Comparison of ENCODE assay signal across 24 cellular contexts in the genomic region with DNA sequence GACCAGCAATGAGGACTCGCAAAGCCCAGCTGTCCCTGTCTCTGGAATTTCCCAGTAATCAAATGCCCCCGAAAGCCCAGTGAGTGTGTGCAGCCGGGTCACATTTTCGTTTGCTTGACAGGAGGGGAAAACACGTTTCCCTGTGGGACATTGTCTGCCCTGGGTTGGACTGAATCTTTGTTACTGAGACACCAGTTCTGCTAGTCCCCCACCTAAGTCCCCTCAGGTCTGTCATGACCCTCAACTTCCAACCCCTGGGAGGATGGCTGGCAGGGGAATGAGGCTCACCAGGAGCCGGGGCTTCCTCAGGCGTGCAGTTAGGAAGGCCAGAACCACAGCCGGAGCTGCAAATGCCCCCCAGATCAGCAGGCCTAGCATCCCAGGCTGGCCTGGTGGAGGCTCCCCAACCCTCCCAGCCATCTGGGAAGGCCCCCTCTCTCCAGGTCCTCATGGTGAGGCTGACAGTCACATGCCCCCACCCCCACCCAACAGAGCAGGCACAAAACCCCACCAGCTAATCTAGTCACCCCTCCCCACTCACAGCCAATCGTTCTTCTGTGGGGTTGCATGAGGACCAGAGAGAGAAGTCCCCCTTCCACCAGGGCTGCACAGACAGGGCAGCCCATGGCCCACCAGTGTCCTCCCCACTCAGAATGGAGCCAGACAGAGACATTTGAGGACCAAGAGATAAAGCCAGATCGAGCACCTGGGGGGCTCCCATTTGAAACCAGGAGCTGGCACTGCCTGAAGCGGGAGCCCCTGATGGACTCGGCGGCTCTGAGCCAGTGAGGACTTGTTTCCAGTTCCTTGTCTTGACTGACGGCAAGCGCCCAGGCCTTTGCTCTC. TPM values are rescaled to one million over a fixed set of nuclear protein-coding genes. Genes with fewer than 3 reads are reported as not detected.
"Had no signal": no experiment of that assay in that cellular context is flagged by ENCODE, and none has a peak within 500 bp of the region (broad histone marks: within the 10 kb centered on the region; RNA-seq: fewer than 3 reads in every experiment).

No MANE protein-coding gene starts in this region.

- DNase-seq: activated CD4-positive, alpha-beta memory T cell treated with anti-CD3 and anti-CD28 coated beads, Interleukin-2, amount 10 ng/mL, durations not matched to agents 7 days and 5 days; activated CD4-positive, alpha-beta T cell treated with anti-CD3 and anti-CD28 coated beads for 48 hours; activated CD4-positive, CD25-positive, alpha-beta regulatory T cell; activated effector memory CD4-positive, alpha-beta T cell treated with Interleukin-2 at 50 U/mL for 16 hours; activated T-cell treated with anti-CD3 and anti-CD28 coated beads, Interleukin-2, amount 50 U/mL, for 48 hours; cerebellar nuclear complex; effector memory CD4-positive, alpha-beta T cell; hippocampal formation; left colon; lower lobe of right lung; naive B cell; pancreas; stimulated activated CD4-positive, alpha-beta T cell treated with anti-CD3 and anti-CD28 coated beads, Interleukin-12 subunit alpha, Interleukin-12 subunit beta, amount 100 ng/mL, for 4 hours; stimulated activated CD4-positive, alpha-beta T cell treated with anti-CD3 and anti-CD28 coated beads, Interleukin-1b, Interleukin-23, amount 100 ng/mL, for 48 hours; stimulated activated CD8-positive, alpha-beta memory T cell treated with anti-CD3 and anti-CD28 coated beads, Interleukin-4, amount 100 ng/mL, for 48 hours; stimulated activated naive CD4-positive, alpha-beta T cell treated with Interleukin-2 at 50 U/mL for 16 hours; T-helper 1 cell; T1000 had no signal

- H3K36me3 ChIP-seq: ascending aorta, breast epithelium, lower lobe of right lung, pancreas, tibial artery had no signal

- H3K4me3 ChIP-seq: ascending aorta, breast epithelium, lower lobe of right lung, pancreas, tibial artery had no signal

- H3K27me3 ChIP-seq: ascending aorta, breast epithelium, pancreas, tibial artery had no signal

- H3K4me1 Mint-ChIP-seq: activated CD4-positive, alpha-beta memory T cell treated with anti-CD3 and anti-CD28 coated beads, Interleukin-2, amount 10 ng/mL, durations not matched to agents 7 days and 5 days; activated naive CD4-positive, alpha-beta T cell treated with anti-CD3 and anti-CD28 coated beads, Interleukin-2, amount 50 U/mL, for 24 hours; naive B cell had no signal

- H3K4me1 ChIP-seq: breast epithelium, pancreas had no signal

- H3K27ac Mint-ChIP-seq: activated CD4-positive, alpha-beta memory T cell treated with anti-CD3 and anti-CD28 coated beads, Interleukin-2, amount 10 ng/mL, durations not matched to agents 7 days and 5 days; activated naive CD4-positive, alpha-beta T cell treated with anti-CD3 and anti-CD28 coated beads, Interleukin-2, amount 50 U/mL, for 24 hours; dendritic cell treated with granulocyte-macrophage colony-stimulating factor and Interleukin-4, amounts not matched to agents 40 ng/mL and 50 ng/mL, for 4 days; naive B cell had no signal

- ATAC-seq: left colon had no signal

- H3K36me3 Mint-ChIP-seq: activated naive CD4-positive, alpha-beta T cell treated with anti-CD3 and anti-CD28 coated beads, Interleukin-2, amount 50 U/mL, for 24 hours; naive B cell had no signal

- H3K9me3 ChIP-seq: ascending aorta, breast epithelium, lower lobe of right lung, pancreas, tibial artery had no signal

- H3K9me3 Mint-ChIP-seq: activated CD4-positive, alpha-beta memory T cell treated with anti-CD3 and anti-CD28 coated beads, Interleukin-2, amount 10 ng/mL, durations not matched to agents 7 days and 5 days; activated naive CD4-positive, alpha-beta T cell treated with anti-CD3 and anti-CD28 coated beads, Interleukin-2, amount 50 U/mL, for 24 hours; dendritic cell treated with granulocyte-macrophage colony-stimulating factor and Interleukin-4, amounts not matched to agents 40 ng/mL and 50 ng/mL, for 4 days; neural crest cell had no signal

- H3K4me3 Mint-ChIP-seq: activated CD4-positive, alpha-beta memory T cell treated with anti-CD3 and anti-CD28 coated beads, Interleukin-2, amount 10 ng/mL, durations not matched to agents 7 days and 5 days; activated naive CD4-positive, alpha-beta T cell treated with anti-CD3 and anti-CD28 coated beads, Interleukin-2, amount 50 U/mL, for 24 hours; dendritic cell treated with granulocyte-macrophage colony-stimulating factor and Interleukin-4, amounts not matched to agents 40 ng/mL and 50 ng/mL, for 4 days; naive B cell; neural crest cell had no signal

- H3K27me3 Mint-ChIP-seq: activated CD4-positive, alpha-beta memory T cell treated with anti-CD3 and anti-CD28 coated beads, Interleukin-2, amount 10 ng/mL, durations not matched to agents 7 days and 5 days had no signal

- H3K27ac ChIP-seq: lower lobe of right lung, pancreas, tibial artery had no signal

RNA-seq across cellular contexts. Expression of gene CYP26B1, which starts 33.6 kb away (rescaled TPM):
- total RNA-seq: activated CD4-positive, alpha-beta memory T cell treated with anti-CD3 and anti-CD28 coated beads, Interleukin-2, amount 10 ng/mL, durations not matched to agents 7 days and 5 days had no signal
